ENCODE assay signal across 1 cellular context in the genomic region with DNA sequence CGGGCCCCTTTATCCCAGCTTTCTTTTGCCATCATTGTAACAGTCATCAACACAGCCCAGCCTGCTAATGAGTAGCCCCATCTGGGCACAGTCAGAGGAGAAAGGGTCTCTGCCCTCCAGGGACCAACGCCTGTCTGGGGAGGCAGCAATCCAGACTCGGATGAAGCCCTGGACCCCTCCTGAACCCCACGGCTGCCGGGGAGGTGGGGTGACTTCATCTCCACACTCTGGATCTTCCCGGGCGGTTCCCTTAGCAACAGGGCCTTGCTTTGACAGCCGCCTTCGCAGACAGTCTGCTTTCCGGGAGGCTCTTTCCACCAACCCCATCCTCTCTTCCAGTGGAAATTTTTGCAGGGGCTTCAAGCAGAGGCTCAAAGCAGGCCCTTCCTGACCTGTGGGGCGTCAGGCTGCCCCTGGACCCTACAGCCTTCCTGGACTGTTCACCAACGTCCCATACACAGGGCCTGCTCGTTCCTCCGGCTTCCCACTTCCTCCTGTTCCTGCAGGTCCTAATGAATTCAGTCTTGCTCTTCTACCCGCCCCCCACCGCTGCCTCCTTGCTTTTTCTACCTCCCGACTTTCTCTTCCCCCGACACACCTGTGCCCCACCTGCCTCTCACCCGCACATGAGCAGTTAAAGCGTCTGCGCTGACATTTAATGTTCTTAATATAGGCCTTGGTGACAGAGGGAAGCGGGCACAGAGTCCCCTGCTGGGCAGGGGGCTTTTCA.
TF ChIP-seq lines count a peak whose summit lies in the region.

No MANE protein-coding gene starts in this region.

TF ChIP-seq in SK-N-SH, 30 proteins besides CTCF, POLR2A, EP300 and RAD21 (continued from another document):
- TF ChIP-seq MXI1 (IDR thresholded peaks at IDR 0.05; ENCODE audit: low read depth, low read length) (no peak), GABPA (IDR thresholded peaks at IDR 0.05; ENCODE audit: low read depth) (no peak), PBX3 (IDR thresholded peaks at IDR 0.05) (no peak), RXRA (IDR thresholded peaks at IDR 0.05; ENCODE audit: borderline replicate concordance, low read depth) (no peak), YY1 (IDR thresholded peaks at IDR 0.05; ENCODE audit: low read depth) (no peak), SIN3A (IDR thresholded peaks at IDR 0.05; ENCODE audit: borderline replicate concordance, low read depth, low read length) (no peak), ELF1 (IDR thresholded peaks at IDR 0.05) (no peak), SMC3 (IDR thresholded peaks at IDR 0.05; ENCODE audit: low read depth, low read length) (no peak), USF2 (IDR thresholded peaks at IDR 0.05; ENCODE audit: borderline replicate concordance, low read depth, low read length) (no peak), TEAD4 (IDR thresholded peaks at IDR 0.05; ENCODE audit: borderline replicate concordance, insufficient read depth) (no peak), JUND (IDR thresholded peaks at IDR 0.05) (no peak), TCF12 (IDR thresholded peaks at IDR 0.05) (no peak)
- TF ChIP-seq, protein P1, sequence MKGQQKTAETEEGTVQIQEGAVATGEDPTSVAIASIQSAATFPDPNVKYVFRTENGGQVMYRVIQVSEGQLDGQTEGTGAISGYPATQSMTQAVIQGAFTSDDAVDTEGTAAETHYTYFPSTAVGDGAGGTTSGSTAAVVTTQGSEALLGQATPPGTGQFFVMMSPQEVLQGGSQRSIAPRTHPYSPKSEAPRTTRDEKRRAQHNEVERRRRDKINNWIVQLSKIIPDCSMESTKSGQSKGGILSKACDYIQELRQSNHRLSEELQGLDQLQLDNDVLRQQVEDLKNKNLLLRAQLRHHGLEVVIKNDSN (IDR thresholded peaks at IDR 0.05; ENCODE audit: borderline replicate concordance, low read depth) = no peak
